In genomic region chr15:31476866-31477265, GRCh38 we compare ENCODE assay signal across 17 cellular contexts.
A peak's percentile ranks its signal among the peaks of the same experiment; 100 is the strongest.
DNase-seq lines count a peak whose midpoint lies in the region; ATAC-seq and TF ChIP-seq lines count a peak whose summit lies in the region.
"Had no signal": no experiment of that assay in that cellular context is flagged by ENCODE, and none has a peak within 500 bp of the region (broad histone marks: within the 10 kb centered on the region; RNA-seq: fewer than 3 reads in every experiment).

No MANE protein-coding gene starts in this region.

- no peaks in the 10 kb centered on the region for H3K9me3 ChIP-seq in CD4-positive, alpha-beta memory T cell (ENCODE audit: control insufficient read depth in 1 of 2, low read length in 2 of 2)
- H3K9me3 ChIP-seq in sigmoid colon: no peaks in the 10 kb centered on the region

- ATAC-seq in activated CD8-positive, alpha-beta T cell treated with anti-CD3 and anti-CD28 coated beads for 36 hours: no peak
- no peak for ATAC-seq in activated CD8-positive, alpha-beta T cell treated with anti-CD3 and anti-CD28 coated beads, Interleukin-2, amount 10 ng/mL, durations not matched to agents 7 days and 5 days
- ATAC-seq in effector memory CD8-positive, alpha-beta T cell (replicated peaks): no peak
- ATAC-seq in GM21515 (IDR thresholded peaks at IDR 0.05; ENCODE audit: unreplicated experiment): no peak

- H3K27ac Mint-ChIP-seq in activated CD8-positive, alpha-beta T cell treated with anti-CD3 and anti-CD28 coated beads for 36 hours: peak overlapping the region; percentile 56
- H3K27ac Mint-ChIP-seq in activated CD8-positive, alpha-beta T cell treated with anti-CD3 and anti-CD28 coated beads, Interleukin-2, amount 10 ng/mL, durations not matched to agents 7 days and 5 days: no peak overlapping the region
- H3K27ac Mint-ChIP-seq in CD4-positive, alpha-beta memory T cell: peak overlapping the region in 4 of 7 donors; percentile 15 to 88 (median 39)
- peak overlapping the region; percentile 82 to 95 for H3K27ac Mint-ChIP-seq in effector memory CD8-positive, alpha-beta T cell

- CTCF ChIA-PET in activated CD8-positive, alpha-beta T cell treated with anti-CD3 and anti-CD28 coated beads for 36 hours (lab: Charles Lee): interaction anchor here (1.1 to 11.3 kb wide), 3 partner anchors 13 to 130 kb away, joined by 3 to 104 read pairs (median 85); no protein-coding TSS in a partner anchor
- CTCF ChIA-PET in activated CD8-positive, alpha-beta T cell treated with anti-CD3 and anti-CD28 coated beads, Interleukin-2, amount 10 ng/mL, durations not matched to agents 7 days and 5 days (lab: Charles Lee): interaction anchor here (9.8 to 11.3 kb wide), 2 partner anchors 12 to 40 kb away, joined by 95 to 104 read pairs; no protein-coding TSS in a partner anchor
- CTCF ChIA-PET in CD4-positive, alpha-beta memory T cell (lab: Charles Lee; ENCODE audit: partially characterized antibody): interaction anchor here (1.2 to 14.4 kb wide), 4 partner anchors 12 to 40 kb away, joined by 3 to 115 read pairs (median 26); no protein-coding TSS in a partner anchor

- TF ChIP-seq EP300 in sigmoid colon (IDR thresholded peaks at IDR 0.05): no peak

- no peaks in the 10 kb centered on the region for H3K36me3 ChIP-seq in CD4-positive, alpha-beta memory T cell (ENCODE audit: insufficient read depth, low read length)
- H3K36me3 ChIP-seq in sigmoid colon: no peaks in the 10 kb centered on the region

- no peak for TF ChIP-seq CTCF in activated CD8-positive, alpha-beta T cell treated with anti-CD3 and anti-CD28 coated beads for 36 hours (IDR thresholded peaks at IDR 0.05)
- no peak for TF ChIP-seq CTCF in sigmoid colon (IDR thresholded peaks at IDR 0.05)

- 82 to 92% methylated on average over 5 of the region's 5 CpGs for WGBS in sigmoid colon, 2 donors

- peaks cover 57% of the 10 kb centered on the region for H3K36me3 Mint-ChIP-seq in activated CD8-positive, alpha-beta T cell treated with anti-CD3 and anti-CD28 coated beads for 36 hours (ENCODE audit: low read depth)
- peaks cover 44% of the 10 kb centered on the region for H3K36me3 Mint-ChIP-seq in activated CD8-positive, alpha-beta T cell treated with anti-CD3 and anti-CD28 coated beads, Interleukin-2, amount 10 ng/mL, durations not matched to agents 7 days and 5 days (ENCODE audit: low read depth)
- peaks cover 4 to 6% of the 10 kb centered on the region in 2 donors for H3K36me3 Mint-ChIP-seq in CD4-positive, alpha-beta memory T cell
- H3K36me3 Mint-ChIP-seq in effector memory CD8-positive, alpha-beta T cell (ENCODE audit: insufficient read depth): peaks cover 9% of the 10 kb centered on the region

- no peak overlapping the region for H3K4me3 ChIP-seq in CD4-positive, alpha-beta memory T cell (ENCODE audit: low read length in 2 of 2)
- no peak overlapping the region for H3K4me3 ChIP-seq in sigmoid colon
- H3K4me3 ChIP-seq: GM23248 had no signal

- POLR2A ChIA-PET in activated CD8-positive, alpha-beta T cell treated with anti-CD3 and anti-CD28 coated beads for 36 hours (lab: Charles Lee): interaction anchor here (0.7 to 5.8 kb wide), 5 partner anchors 40 to 129 kb away, joined by 3 to 35 read pairs (median 3); no protein-coding TSS in a partner anchor
- POLR2A ChIA-PET in activated CD8-positive, alpha-beta T cell treated with anti-CD3 and anti-CD28 coated beads, Interleukin-2, amount 10 ng/mL, durations not matched to agents 7 days and 5 days (lab: Charles Lee): no interaction called here
- POLR2A ChIA-PET in CD4-positive, alpha-beta memory T cell (lab: Charles Lee; ENCODE audit: partially characterized antibody): interaction anchor here (1.3 to 1.4 kb wide), 2 partner anchors 42 to 150 kb away, joined by 3 to 4 read pairs; partner anchors contain the start of gene KLF13

- no peaks in the 10 kb centered on the region for H3K27me3 Mint-ChIP-seq in activated CD8-positive, alpha-beta T cell treated with anti-CD3 and anti-CD28 coated beads for 36 hours
- H3K27me3 Mint-ChIP-seq in activated CD8-positive, alpha-beta T cell treated with anti-CD3 and anti-CD28 coated beads, Interleukin-2, amount 10 ng/mL, durations not matched to agents 7 days and 5 days (ENCODE audit: low read depth): no peaks in the 10 kb centered on the region
- H3K27me3 Mint-ChIP-seq in CD4-positive, alpha-beta memory T cell: no peaks in the 10 kb centered on the region
- H3K27me3 Mint-ChIP-seq in effector memory CD8-positive, alpha-beta T cell: no peaks in the 10 kb centered on the region

- H3K9me3 Mint-ChIP-seq in activated CD8-positive, alpha-beta T cell treated with anti-CD3 and anti-CD28 coated beads for 36 hours: peaks cover 11% of the 10 kb centered on the region
- H3K9me3 Mint-ChIP-seq in activated CD8-positive, alpha-beta T cell treated with anti-CD3 and anti-CD28 coated beads, Interleukin-2, amount 10 ng/mL, durations not matched to agents 7 days and 5 days (ENCODE audit: insufficient read depth): no peaks in the 10 kb centered on the region
- peaks cover 0 to 2% (median 0%) of the 10 kb centered on the region in 8 donors for H3K9me3 Mint-ChIP-seq in CD4-positive, alpha-beta memory T cell
- H3K9me3 Mint-ChIP-seq in effector memory CD8-positive, alpha-beta T cell: peaks cover 0 to 1% of the 10 kb centered on the region in 2 donors
- H3K9me3 Mint-ChIP-seq: IgD-negative memory B cell had no signal

- H3K27ac ChIP-seq in CD4-positive, alpha-beta memory T cell (ENCODE audit: low read depth, low read length): no peak overlapping the region
- no peak overlapping the region for H3K27ac ChIP-seq in sigmoid colon
- H3K27ac ChIP-seq: GM23248 had no signal

- TF ChIP-seq POLR2A in sigmoid colon (IDR thresholded peaks at IDR 0.05): no peak

- intact Hi-C loops in activated CD8-positive, alpha-beta T cell treated with anti-CD3 and anti-CD28 coated beads for 36 hours (cut with micrococcal nuclease): no loop called here
- intact Hi-C loops in CD4-positive, alpha-beta memory T cell (cut with micrococcal nuclease): no loop called here
- intact Hi-C loops in sigmoid colon (cut with DNase I): no loop called here

- no peaks in the 10 kb centered on the region for H3K27me3 ChIP-seq in CD4-positive, alpha-beta memory T cell (ENCODE audit: insufficient read depth, low read length)
- peaks cover under 1 to 18% (median 1%) of the 10 kb centered on the region in 3 donors for H3K27me3 ChIP-seq in sigmoid colon

- no peak for DNase-seq in activated CD8-positive, alpha-beta T cell treated with anti-CD3 and anti-CD28 coated beads for 36 hours
- no peak for DNase-seq in activated CD8-positive, alpha-beta T cell treated with anti-CD3 and anti-CD28 coated beads, Interleukin-2, amount 10 ng/mL, durations not matched to agents 7 days and 5 days
- DNase-seq in CD4-positive, alpha-beta memory T cell: no peak
- no peak for DNase-seq in effector memory CD8-positive, alpha-beta T cell
- DNase-seq in sigmoid colon: peak; percentile 28
- no peak for DNase-seq in NCI-H1417 treated with DMSO at 0.1 percent for 48 hours (lab: John Stamatoyannopoulos, UW)
- DNase-seq in SIG-M5 (lab: John Stamatoyannopoulos, UW): no peak
- DNase-seq: 8988T, Calu3, DND-41, GF-D8, GM23248, NCI-H1436 treated with DMSO at 0.1 percent for 48 hours, NCI-H2081, NCI-H524 had no signal

- H3K4me1 ChIP-seq in CD4-positive, alpha-beta memory T cell (ENCODE audit: insufficient read depth, low read length): peaks cover 50% of the 10 kb centered on the region
- peaks cover 0 to 4% (median 0%) of the 10 kb centered on the region in 4 donors for H3K4me1 ChIP-seq in sigmoid colon

- peaks cover 75% of the 10 kb centered on the region for H3K4me1 Mint-ChIP-seq in activated CD8-positive, alpha-beta T cell treated with anti-CD3 and anti-CD28 coated beads for 36 hours (ENCODE audit: low read depth)
- peaks cover 52% of the 10 kb centered on the region for H3K4me1 Mint-ChIP-seq in activated CD8-positive, alpha-beta T cell treated with anti-CD3 and anti-CD28 coated beads, Interleukin-2, amount 10 ng/mL, durations not matched to agents 7 days and 5 days (ENCODE audit: low read depth)
- H3K4me1 Mint-ChIP-seq in CD4-positive, alpha-beta memory T cell: peaks cover 39 to 65% (median 51%) of the 10 kb centered on the region in 4 donors
- peaks cover 56 to 61% of the 10 kb centered on the region in 2 donors for H3K4me1 Mint-ChIP-seq in effector memory CD8-positive, alpha-beta T cell (ENCODE audit: low read depth in 2 of 2)

- no peak overlapping the region for H3K4me3 Mint-ChIP-seq in activated CD8-positive, alpha-beta T cell treated with anti-CD3 and anti-CD28 coated beads for 36 hours
- no peak overlapping the region for H3K4me3 Mint-ChIP-seq in activated CD8-positive, alpha-beta T cell treated with anti-CD3 and anti-CD28 coated beads, Interleukin-2, amount 10 ng/mL, durations not matched to agents 7 days and 5 days
- H3K4me3 Mint-ChIP-seq in CD4-positive, alpha-beta memory T cell: no peak overlapping the region
- no peak overlapping the region for H3K4me3 Mint-ChIP-seq in effector memory CD8-positive, alpha-beta T cell
- H3K4me3 Mint-ChIP-seq: IgD-negative memory B cell had no signal
